ENCODE assay signal across 10 cellular contexts in genomic region chr4:153539058-153539826, GRCh38.
DNase-seq lines count a peak whose midpoint lies in the region; ATAC-seq, FAIRE-seq and TF ChIP-seq lines count a peak whose summit lies in the region.
"Had no signal": no experiment of that assay in that cellular context is flagged by ENCODE, and none has a peak within 500 bp of the region (broad histone marks: within the 10 kb centered on the region; RNA-seq: fewer than 3 reads in every experiment).

No MANE protein-coding gene starts in this region.

- 48 to 61% (median 55%) methylated on average over 5 of the region's 5 CpGs for WGBS in stomach, 5 donors

- H3K27me3 ChIP-seq in SJCRH30 = no peaks in the 10 kb centered on the region
- no peaks in the 10 kb centered on the region for H3K27me3 ChIP-seq in lower lobe of right lung (ENCODE audit: low read depth)
- H3K27me3 ChIP-seq in stomach = no peaks in the 10 kb centered on the region

- H3K9me3 ChIP-seq in SJCRH30 (replicated peaks) (no peaks in the 10 kb centered on the region), lower lobe of right lung (no peaks in the 10 kb centered on the region), stomach (no peaks in the 10 kb centered on the region)

- no peak for FAIRE-seq in HTR-8/SVneo (lab: Jason Lieb, UNC)

- no peak for TF ChIP-seq CTCF in chondrocyte (IDR thresholded peaks at IDR 0.05)
- TF ChIP-seq CTCF in lower lobe of right lung (IDR thresholded peaks at IDR 0.05) = no peak
- no peak for TF ChIP-seq CTCF in stomach (IDR thresholded peaks at IDR 0.05)

- ATAC-seq in lower lobe of right lung = peak; percentile 77 to 78
- no peak for ATAC-seq in GM18873 (IDR thresholded peaks at IDR 0.05; ENCODE audit: low FRiP score, unreplicated experiment)
- ATAC-seq in GM21367 (IDR thresholded peaks at IDR 0.05; ENCODE audit: unreplicated experiment) = no peak

- no peak for TF ChIP-seq POLR2A in stomach (IDR thresholded peaks at IDR 0.05)

- H3K36me3 ChIP-seq in SJCRH30 = no peaks in the 10 kb centered on the region; the same call in 1 of the 2 replicates
- no peaks in the 10 kb centered on the region for H3K36me3 ChIP-seq in lower lobe of right lung
- H3K36me3 ChIP-seq in stomach = no peaks in the 10 kb centered on the region

- peak overlapping the region; percentile 70 for H3K4me3 Mint-ChIP-seq in chondrocyte (ENCODE audit: unreplicated experiment)
- no peak overlapping the region for H3K4me3 Mint-ChIP-seq in T-helper 2 cell treated with Interferon-gamma antibody and Interleukin-4, amounts not matched to agents 5 μg/mL and 100 μg/mL, for 36 hours

- DNase-seq in SJCRH30 (peak; percentile 75 to 85), chondrocyte (ENCODE audit: low spot score) (no peak), lower lobe of right lung (no peak), stomach (no peak), HTR-8/SVneo (ENCODE audit: insufficient read length, low spot score) (no peak)
- DNase-seq in T-helper 2 cell treated with Interferon-gamma antibody and Interleukin-4, amounts not matched to agents 5 μg/mL and 100 μg/mL, for 36 hours (ENCODE audit: low spot score) = no peak
- DNase-seq: stimulated activated CD4-positive, alpha-beta T cell treated with anti-CD3 and anti-CD28 coated beads, Interleukin-2, amount 100 ng/mL, for 24 hours; T1000 had no signal

- peaks cover 2% of the 10 kb centered on the region for H3K36me3 Mint-ChIP-seq in chondrocyte (ENCODE audit: low read depth)
- H3K36me3 Mint-ChIP-seq in T-helper 2 cell treated with Interferon-gamma antibody and Interleukin-4, amounts not matched to agents 5 μg/mL and 100 μg/mL, for 36 hours (ENCODE audit: low read depth) = peaks cover 13% of the 10 kb centered on the region

- no peaks in the 10 kb centered on the region for H3K27me3 Mint-ChIP-seq in chondrocyte (ENCODE audit: low read depth)
- no peaks in the 10 kb centered on the region for H3K27me3 Mint-ChIP-seq in T-helper 2 cell treated with Interferon-gamma antibody and Interleukin-4, amounts not matched to agents 5 μg/mL and 100 μg/mL, for 36 hours (ENCODE audit: low read depth)

- intact Hi-C loops in lower lobe of right lung (cut with DNase I) (no loop called here), stomach (cut with DNase I; ENCODE audit: low total_unique reads) (no loop called here)

- H3K4me3 ChIP-seq in SJCRH30 (peak overlapping the region; percentile 47), lower lobe of right lung (peak overlapping the region; percentile 33), stomach (peak overlapping the region; percentile 14 to 34 (median 29))

- peaks cover 43% of the 10 kb centered on the region for H3K4me1 Mint-ChIP-seq in chondrocyte (ENCODE audit: low read depth)
- peaks cover 47% of the 10 kb centered on the region for H3K4me1 Mint-ChIP-seq in T-helper 2 cell treated with Interferon-gamma antibody and Interleukin-4, amounts not matched to agents 5 μg/mL and 100 μg/mL, for 36 hours (ENCODE audit: low read depth)

- peak overlapping the region; percentile 100 for H3K27ac ChIP-seq in SJCRH30
- H3K27ac ChIP-seq in lower lobe of right lung = no peak overlapping the region
- peak overlapping the region in 4 of 5 donors; percentile 5 to 69 (median 40) for H3K27ac ChIP-seq in stomach

- peaks cover 80% of the 10 kb centered on the region for H3K4me1 ChIP-seq in SJCRH30
- peaks cover 26% of the 10 kb centered on the region for H3K4me1 ChIP-seq in lower lobe of right lung
- peaks cover 8 to 62% (median 28%) of the 10 kb centered on the region in 4 donors for H3K4me1 ChIP-seq in stomach

- no peaks in the 10 kb centered on the region for H3K9me3 Mint-ChIP-seq in chondrocyte (ENCODE audit: low read depth)
- no peaks in the 10 kb centered on the region for H3K9me3 Mint-ChIP-seq in T-helper 2 cell treated with Interferon-gamma antibody and Interleukin-4, amounts not matched to agents 5 μg/mL and 100 μg/mL, for 36 hours

- TF ChIP-seq EP300 in stomach (IDR thresholded peaks at IDR 0.05) = no peak

- peak overlapping the region; percentile 78 for H3K27ac Mint-ChIP-seq in chondrocyte (ENCODE audit: unreplicated experiment)
- H3K27ac Mint-ChIP-seq in T-helper 2 cell treated with Interferon-gamma antibody and Interleukin-4, amounts not matched to agents 5 μg/mL and 100 μg/mL, for 36 hours = no peak overlapping the region

Comparison
In these comparisons a context has a peak if more than half of its experiments do, and no peak if none do; other contexts are left out.
1. DNase-seq: peak in SJCRH30 (2 of 2); none in chondrocyte (single experiment), lower lobe of right lung (single experiment), stomach (single experiment), HTR-8/SVneo (single experiment) and T-helper 2 cell treated with Interferon-gamma antibody and Interleukin-4, amounts not matched to agents 5 μg/mL and 100 μg/mL, for 36 hours (single experiment).
2. ATAC-seq: peak in lower lobe of right lung (2 of 2); none in GM18873 (single experiment) and GM21367 (single experiment).
3. Peak in every context shown above with its lines, with median percentiles within 50 percentile points of each other: H3K4me3 ChIP-seq.